Comparison of ENCODE assay signal across 19 cellular contexts in the genomic region with DNA sequence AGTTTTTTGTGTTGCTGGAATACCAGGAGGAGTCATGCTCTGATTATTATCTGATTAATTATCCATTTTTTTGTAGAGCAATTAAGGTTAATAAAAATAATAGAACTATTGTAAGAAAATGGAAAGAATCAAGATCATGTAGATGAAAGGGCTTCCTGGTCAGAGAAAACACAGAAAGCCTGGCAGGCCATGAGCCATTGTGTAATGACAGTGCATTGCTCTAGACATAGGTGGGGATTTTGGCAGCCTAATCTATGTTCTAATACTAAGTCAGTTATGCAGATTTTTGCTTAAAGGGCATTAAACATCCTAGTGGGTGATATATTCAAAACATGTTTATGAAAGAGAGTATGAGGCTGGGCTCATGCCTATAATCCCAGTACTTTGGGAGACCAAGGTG.
"Had no signal": no experiment of that assay in that cellular context is flagged by ENCODE, and none has a peak within 500 bp of the region (broad histone marks: within the 10 kb centered on the region; RNA-seq: fewer than 3 reads in every experiment).

No MANE protein-coding gene starts in this region.

- DNase-seq: activated CD4-positive, alpha-beta T cell treated with anti-CD3 and anti-CD28 coated beads, Interleukin-2, amount 50 U/mL, for 1 hour; activated CD4-positive, CD25-positive, alpha-beta regulatory T cell treated with anti-CD3 and anti-CD28 coated beads, Interleukin-2, amount 50 U/mL, for 72 hours; activated gamma-delta T cell treated with Interleukin-2 at 50 U/mL for 16 hours; activated T-cell treated with anti-CD3 and anti-CD28 coated beads, Interleukin-2, amount 50 U/mL, for 1 hour; aorta; effector CD4-positive, alpha-beta T cell; heart right ventricle; left ventricle myocardium inferior; right lobe of liver; small intestine; stimulated activated CD4-positive, alpha-beta T cell treated with anti-CD3 and anti-CD28 coated beads, Interleukin-15, amount 100 ng/mL, for 24 hours; stimulated activated CD4-positive, alpha-beta T cell treated with anti-CD3 and anti-CD28 coated beads, Interleukin-2, amount 100 ng/mL, for 48 hours; stimulated activated CD8-positive, alpha-beta memory T cell treated with anti-CD3 and anti-CD28 coated beads, Interleukin-4, amount 100 ng/mL, for 48 hours; stimulated activated naive B cell treated with anti-CD40 and anti-IgM and Interleukin-4, amounts not matched to agents 10 μg/mL and 1 μg/mL and 100 μg/mL, for 72 hours; T-cell; upper lobe of right lung; WERI-Rb-1 had no signal

- H3K4me1 ChIP-seq: parathyroid adenoma, right lobe of liver, upper lobe of right lung had no signal

- H3K27me3 ChIP-seq: heart right ventricle, right lobe of liver, upper lobe of right lung had no signal

- H3K9me3 ChIP-seq: left ventricle myocardium inferior, right lobe of liver, thoracic aorta, upper lobe of right lung had no signal

- H3K4me3 ChIP-seq: heart right ventricle, left ventricle myocardium inferior, right lobe of liver, thoracic aorta, upper lobe of right lung had no signal

- H3K36me3 ChIP-seq: heart right ventricle, left ventricle myocardium inferior, right lobe of liver, thoracic aorta, upper lobe of right lung, WERI-Rb-1 had no signal

- H3K9ac ChIP-seq: parathyroid adenoma had no signal

- FAIRE-seq: small intestine had no signal

- H3K27ac ChIP-seq: heart right ventricle, left ventricle myocardium inferior, parathyroid adenoma, right lobe of liver, thoracic aorta, upper lobe of right lung, WERI-Rb-1 had no signal

- ATAC-seq: heart right ventricle; right lobe of liver; stimulated activated naive B cell treated with anti-CD40 and anti-IgM and Interleukin-4, amounts not matched to agents 10 μg/mL and 1 μg/mL and 100 μg/mL, for 72 hours; T-cell; upper lobe of right lung had no signal
